Comparison of ENCODE assay signal across 13 cellular contexts in the genomic region with DNA sequence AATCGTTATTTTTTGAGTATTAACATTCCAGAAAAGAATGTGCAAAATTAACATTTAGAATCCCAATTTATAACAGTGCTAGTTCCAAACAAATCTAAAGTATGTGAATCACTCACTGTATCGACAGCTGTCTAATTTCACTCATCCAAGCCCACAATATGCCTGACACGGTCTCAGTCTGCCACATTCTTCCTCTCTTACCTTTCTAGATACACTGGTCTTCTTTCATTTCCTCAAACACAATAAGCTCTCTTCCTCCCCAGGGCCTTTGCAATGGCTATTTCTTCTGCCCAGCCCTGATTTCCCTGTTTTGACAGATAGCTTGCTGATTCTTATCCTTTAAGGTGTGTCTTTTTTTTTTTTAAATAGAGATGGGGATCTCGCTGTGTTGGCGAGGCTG. TPM values are rescaled to one million over a fixed set of nuclear protein-coding genes. Genes with fewer than 3 reads are reported as not detected.
A peak's percentile ranks its signal among the peaks of the same experiment; 100 is the strongest.
DNase-seq lines count a peak whose midpoint lies in the region; ATAC-seq and FAIRE-seq lines count a peak whose summit lies in the region.
"Had no signal": no experiment of that assay in that cellular context is flagged by ENCODE, and none has a peak within 500 bp of the region (broad histone marks: within the 10 kb centered on the region; RNA-seq: fewer than 3 reads in every experiment).

No MANE protein-coding gene starts in this region.

- peaks cover 0 to 11% (median 0%) of the 10 kb centered on the region in 7 donors for H3K9me3 Mint-ChIP-seq in CD4-positive, CD25-positive, alpha-beta regulatory T cell
- peaks cover 0 to 10% (median 4%) of the 10 kb centered on the region in 3 donors for H3K9me3 Mint-ChIP-seq in T-cell

- peak overlapping the region; percentile 74 to 90 (median 75) for H3K27ac Mint-ChIP-seq in CD4-positive, CD25-positive, alpha-beta regulatory T cell
- H3K27ac Mint-ChIP-seq in T-cell, result peak overlapping the region; percentile 25 to 87
- H3K27ac Mint-ChIP-seq: T-helper 2 cell treated with Interferon-gamma antibody and Interleukin-4, amounts not matched to agents 5 μg/mL and 100 μg/mL, for 36 hours had no signal

- no peak for FAIRE-seq in urothelium cell line (lab: Jason Lieb, UNC)
- FAIRE-seq: keratinocyte had no signal

- POLR2A ChIA-PET in T-cell (lab: Charles Lee), result interaction anchor here in 1 of 2 donors (0.5 to 0.7 kb wide), 2 partner anchors 17 to 64 kb away, joined by 3 to 5 read pairs; no protein-coding TSS in a partner anchor

- H3K36me3 Mint-ChIP-seq in CD4-positive, CD25-positive, alpha-beta regulatory T cell, result peaks cover 36% of the 10 kb centered on the region
- peaks cover 37% of the 10 kb centered on the region for H3K36me3 Mint-ChIP-seq in T-cell
- H3K36me3 Mint-ChIP-seq: natural killer cell had no signal

- H3K9me3 ChIP-seq in CD4-positive, CD25-positive, alpha-beta regulatory T cell (ENCODE audit: control insufficient read depth in 2 of 2, low read length in 2 of 2), result no peaks in the 10 kb centered on the region
- no peaks in the 10 kb centered on the region for H3K9me3 ChIP-seq in MG63

- no peak for DNase-seq in CD4-positive, CD25-positive, alpha-beta regulatory T cell
- DNase-seq in T-cell, result no peak
- no peak for DNase-seq in EL
- no peak for DNase-seq in urothelium cell line (ENCODE audit: low spot score)
- no peak for DNase-seq in MG63
- no peak for DNase-seq in glomerular visceral epithelial cell (ENCODE audit: extremely low spot score)
- DNase-seq: amniotic stem cell, natural killer cell, NCI-H2081 treated with DMSO at 0.1 percent for 48 hours had no signal

- H3K36me3 ChIP-seq in CD4-positive, CD25-positive, alpha-beta regulatory T cell (ENCODE audit: control insufficient read depth, insufficient read depth, low read length), result peaks cover 16% of the 10 kb centered on the region
- peaks cover 11% of the 10 kb centered on the region for H3K36me3 ChIP-seq in MG63

- no peaks in the 10 kb centered on the region for H3K27me3 ChIP-seq in CD4-positive, CD25-positive, alpha-beta regulatory T cell (ENCODE audit: control insufficient read depth, insufficient read depth, low read length)
- H3K27me3 ChIP-seq in MG63, result no peaks in the 10 kb centered on the region

- H3K27ac ChIP-seq in CD4-positive, CD25-positive, alpha-beta regulatory T cell (ENCODE audit: insufficient read depth, low read length, poor library complexity, severe bottlenecking), result no peak overlapping the region

- peaks cover 32 to 87% (median 73%) of the 10 kb centered on the region in 4 donors for H3K4me1 Mint-ChIP-seq in CD4-positive, CD25-positive, alpha-beta regulatory T cell
- peaks cover 83 to 86% (median 86%) of the 10 kb centered on the region in 3 donors for H3K4me1 Mint-ChIP-seq in T-cell

- H3K4me3 Mint-ChIP-seq in CD4-positive, CD25-positive, alpha-beta regulatory T cell, result peak overlapping the region in 1 of 4 donors; percentile 18
- H3K4me3 Mint-ChIP-seq in T-cell, result peak overlapping the region in 1 of 3 donors; percentile 78
- H3K4me3 Mint-ChIP-seq: natural killer cell; T-helper 2 cell treated with Interferon-gamma antibody and Interleukin-4, amounts not matched to agents 5 μg/mL and 100 μg/mL, for 36 hours had no signal

- ATAC-seq in CD4-positive, CD25-positive, alpha-beta regulatory T cell (ENCODE audit: low read depth in 2 of 2), result no peak
- peak; percentile 87 for ATAC-seq in GM19351 (IDR thresholded peaks at IDR 0.05; ENCODE audit: unreplicated experiment)
- ATAC-seq in HG02973 (IDR thresholded peaks at IDR 0.05; ENCODE audit: unreplicated experiment), result peak; percentile 69
- ATAC-seq in T-cell (replicated peaks in 1 of 4), result no peak
- ATAC-seq: natural killer cell had no signal

- H3K4me1 ChIP-seq in CD4-positive, CD25-positive, alpha-beta regulatory T cell (ENCODE audit: control insufficient read depth, insufficient read depth, low read length, poor library complexity, severe bottlenecking), result peaks cover 62% of the 10 kb centered on the region

- H3K27me3 Mint-ChIP-seq in CD4-positive, CD25-positive, alpha-beta regulatory T cell, result no peaks in the 10 kb centered on the region
- no peaks in the 10 kb centered on the region for H3K27me3 Mint-ChIP-seq in T-cell

- H3K4me3 ChIP-seq in CD4-positive, CD25-positive, alpha-beta regulatory T cell (ENCODE audit: low read depth, low read length), result no peak overlapping the region
- no peak overlapping the region for H3K4me3 ChIP-seq in MG63

- CTCF ChIA-PET in T-cell (lab: Charles Lee), result interaction anchor here in 1 of 2 donors (1.1 to 1.4 kb wide), 2 partner anchors 45 to 109 kb away, joined by 3 read pairs; no protein-coding TSS in a partner anchor

RNA-seq across cellular contexts. Expression of a gene that starts 48.8 kb away (rescaled TPM):
- 109 TPM for total RNA-seq in CD4-positive, CD25-positive, alpha-beta regulatory T cell
- 10 to 100 TPM; 50.7 to 73.5 (median 62.1) TPM for polyA plus RNA-seq in CD4-positive, CD25-positive, alpha-beta regulatory T cell
- 10 to 100 TPM; 37.5 to 63.8 (median 50.1) TPM for total RNA-seq in T-cell
- total RNA-seq in MG63 (2014; rRNA removed; shearing (Covaris generic); ENCODE audit: low replicate concordance), result 21.2 and 53.5 TPM in 2 replicates

Comparison
In these comparisons a context has a peak if more than half of its experiments do, and no peak if none do; other contexts are left out.
1. ATAC-seq: peak in GM19351 (single experiment) and HG02973 (single experiment); none in CD4-positive, CD25-positive, alpha-beta regulatory T cell (0 of 2) and T-cell (0 of 4).